Comparison of ENCODE assay signal across 10 cellular contexts in the genomic region with DNA sequence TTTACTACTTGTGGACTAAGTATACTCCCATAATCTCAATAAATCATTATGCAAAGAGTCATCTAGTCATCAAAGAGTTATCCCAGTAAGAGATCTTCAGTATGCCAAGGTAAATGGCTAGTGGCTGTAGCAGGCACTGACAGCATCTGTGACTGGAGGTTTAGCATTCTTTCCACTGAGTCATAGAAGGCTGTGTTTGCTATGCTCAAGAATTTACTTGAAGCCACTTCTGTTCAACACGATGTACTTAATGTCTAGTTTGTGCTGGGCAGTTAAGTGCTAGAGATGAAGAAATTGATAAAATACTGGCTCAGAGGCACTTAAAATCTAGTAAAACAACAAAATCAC. TPM values are rescaled to one million over a fixed set of nuclear protein-coding genes. Genes with fewer than 3 reads are reported as not detected.
DNase-seq lines count a peak whose midpoint lies in the region; ATAC-seq, FAIRE-seq and TF ChIP-seq lines count a peak whose summit lies in the region.
"Had no signal": no experiment of that assay in that cellular context is flagged by ENCODE, and none has a peak within 500 bp of the region (broad histone marks: within the 10 kb centered on the region; RNA-seq: fewer than 3 reads in every experiment).

No MANE protein-coding gene starts in this region.

- no peak for ATAC-seq in CD8-positive, alpha-beta T cell
- ATAC-seq in HG03196 (IDR thresholded peaks at IDR 0.05; ENCODE audit: unreplicated experiment) (no peak), Right ventricle myocardium superior (ENCODE audit: poor library complexity) (no peak)
- ATAC-seq: pancreas had no signal

- intact Hi-C loops in CD8-positive, alpha-beta T cell (cut with DNase I, micrococcal nuclease) = no loop called here
- intact Hi-C loops in Right ventricle myocardium superior (cut with DNase I) = no loop called here

- no peak for FAIRE-seq in GM12891 (lab: Jason Lieb, UNC)
- FAIRE-seq: pancreas had no signal

- H3K9me3 ChIP-seq in CD8-positive, alpha-beta T cell (ENCODE audit: low read length) = no peaks in the 10 kb centered on the region
- H3K9me3 ChIP-seq: ascending aorta, pancreas had no signal

- in situ Hi-C loops in astrocyte of the spinal cord (cut with HindIII; ENCODE audit: low sequenced_read_pairs) = no loop called here

- H3K36me3 ChIP-seq in CD8-positive, alpha-beta T cell (ENCODE audit: insufficient read depth, low read length) = peaks cover 18% of the 10 kb centered on the region
- H3K36me3 ChIP-seq: ascending aorta, pancreas had no signal

- CTCF ChIA-PET in CD8-positive, alpha-beta T cell (lab: Charles Lee) = no interaction called here

- POLR2A ChIA-PET in CD8-positive, alpha-beta T cell (lab: Charles Lee) = interaction anchor here (1.1 kb wide), 1 partner anchor 13 kb away, joined by 3 read pairs; no protein-coding TSS in a partner anchor

- no peak for TF ChIP-seq POLR2A in GM12891 (IDR thresholded peaks at IDR 0.05; ENCODE audit: low read depth, low read length)

- no peak for DNase-seq in CD8-positive, alpha-beta T cell
- DNase-seq in HS-5 (ENCODE audit: low read depth) = peak; percentile 72
- DNase-seq in astrocyte of the spinal cord (ENCODE audit: low read depth, low spot score) = peak; percentile 89
- peak; percentile 53 for DNase-seq in myocyte (ENCODE audit: low read depth)
- DNase-seq in GM12891 (ENCODE audit: insufficient read length, low spot score) = no peak
- DNase-seq in Right ventricle myocardium superior = no peak
- no peak for DNase-seq in OCI-M2 (lab: John Stamatoyannopoulos, UW; ENCODE audit: unreplicated experiment)
- DNase-seq: pancreas had no signal

- H3K27me3 Mint-ChIP-seq in CD8-positive, alpha-beta T cell (ENCODE audit: low read depth) = no peaks in the 10 kb centered on the region

- peaks cover 93% of the 10 kb centered on the region for H3K36me3 Mint-ChIP-seq in CD8-positive, alpha-beta T cell

- no peak for TF ChIP-seq CTCF in CD8-positive, alpha-beta T cell (IDR thresholded peaks at IDR 0.05)
- TF ChIP-seq CTCF in astrocyte of the spinal cord (IDR thresholded peaks at IDR 0.05; ENCODE audit: low read depth, low read length) = no peak

- H3K27ac ChIP-seq in CD8-positive, alpha-beta T cell (ENCODE audit: low read depth, low read length) = no peak overlapping the region
- H3K27ac ChIP-seq: ascending aorta, pancreas had no signal

- no peaks in the 10 kb centered on the region for H3K27me3 ChIP-seq in CD8-positive, alpha-beta T cell (ENCODE audit: insufficient read depth, low read length)
- H3K27me3 ChIP-seq: ascending aorta, pancreas had no signal

- no peak overlapping the region for H3K4me3 Mint-ChIP-seq in CD8-positive, alpha-beta T cell

- peak overlapping the region; percentile 69 for H3K27ac Mint-ChIP-seq in CD8-positive, alpha-beta T cell

- H3K9me3 Mint-ChIP-seq in CD8-positive, alpha-beta T cell = no peaks in the 10 kb centered on the region

- H3K4me1 ChIP-seq in CD8-positive, alpha-beta T cell (ENCODE audit: insufficient read depth, low read length) = no peaks in the 10 kb centered on the region
- H3K4me1 ChIP-seq: pancreas had no signal

- H3K4me1 Mint-ChIP-seq in CD8-positive, alpha-beta T cell (ENCODE audit: low read depth) = peaks cover 61% of the 10 kb centered on the region

- no peak overlapping the region for H3K4me3 ChIP-seq in CD8-positive, alpha-beta T cell (ENCODE audit: low read depth, low read length)
- no peak overlapping the region for H3K4me3 ChIP-seq in astrocyte of the spinal cord (ENCODE audit: low read depth, low read length)
- H3K4me3 ChIP-seq: ascending aorta, pancreas had no signal

TF ChIP-seq in GM12891, 5 proteins besides CTCF, POLR2A, EP300 and RAD21:
- no peak for TF ChIP-seq TAF1 (IDR thresholded peaks at IDR 0.05; ENCODE audit: low read depth, low read length)
- no peak for TF ChIP-seq PAX5 (IDR thresholded peaks at IDR 0.05; ENCODE audit: insufficient read depth, low read length, severe bottlenecking)
- TF ChIP-seq POLR2AphosphoS5 (IDR thresholded peaks at IDR 0.05; ENCODE audit: low read depth, low read length) = no peak
- TF ChIP-seq SPI1 (IDR thresholded peaks at IDR 0.05; ENCODE audit: low read depth, low read length) = no peak
- TF ChIP-seq POU2F2 (IDR thresholded peaks at IDR 0.05; ENCODE audit: low read depth, low read length) = no peak

RNA-seq across cellular contexts. Expression of gene ZBED2, which starts 13.1 kb away (rescaled TPM):
- total RNA-seq in CD8-positive, alpha-beta T cell = under 1 TPM; 0.19 to 0.22 TPM
- total RNA-seq in myocyte = not detected in 2 replicates
- not detected for polyA plus RNA-seq in myocyte (2012)
- polyA plus RNA-seq in GM12891 (2012; ENCODE audit: low read depth, missing spikeins) = 0.77 TPM
- total RNA-seq in Right ventricle myocardium superior = not detected

RNA-seq across cellular contexts. Expression of gene CD96, which starts 40.1 kb away (rescaled TPM):
- 100 to 1,000 TPM; 218 to 219 TPM for total RNA-seq in CD8-positive, alpha-beta T cell
- 0.08 TPM in 1 of 2 replicates, not detected in the other for total RNA-seq in myocyte
- 0.14 TPM for polyA plus RNA-seq in myocyte (2012)
- polyA plus RNA-seq in GM12891 (2012; ENCODE audit: low read depth, missing spikeins) = 0.13 TPM
- total RNA-seq in Right ventricle myocardium superior = 0.65 TPM

Comparison
In these comparisons a context has a peak if more than half of its experiments do, and no peak if none do; other contexts are left out.
1. DNase-seq: peak in HS-5 (single experiment), astrocyte of the spinal cord (single experiment) and myocyte (single experiment); none in CD8-positive, alpha-beta T cell (0 of 7), GM12891 (single experiment), Right ventricle myocardium superior (single experiment) and OCI-M2 (single experiment).
2. RNA of gene CD96, which starts 40.1 kb away (total RNA-seq): 218 to 219 TPM in CD8-positive, alpha-beta T cell; 0.65 TPM in Right ventricle myocardium superior (single experiment) and 0.08 TPM in myocyte; every median in the first group is over 100 times any median in the second.